ENCODE assay signal across 1 cellular context in genomic region chr13:100542546-100543156, GRCh38.
TF ChIP-seq lines count a peak whose summit lies in the region.

No MANE protein-coding gene starts in this region.

TF ChIP-seq in HCT116, 20 proteins besides CTCF, POLR2A, EP300 and RAD21 (continued from another document):
- TF ChIP-seq REST (IDR thresholded peaks at IDR 0.05; ENCODE audit: low read depth) = no peak
- no peak for TF ChIP-seq POLR2AphosphoS5 (IDR thresholded peaks at IDR 0.05; ENCODE audit: low read depth, low read length)
